1 cellular context compared by ENCODE assay signal in genomic region chr7:101605611-101606010, GRCh38.
TF ChIP-seq lines count a peak whose summit lies in the region.

No MANE protein-coding gene starts in this region.

TF ChIP-seq in GM23338, 12 proteins besides CTCF, POLR2A, EP300 and RAD21 (continued from another document):
- TF ChIP-seq, protein P1, sequence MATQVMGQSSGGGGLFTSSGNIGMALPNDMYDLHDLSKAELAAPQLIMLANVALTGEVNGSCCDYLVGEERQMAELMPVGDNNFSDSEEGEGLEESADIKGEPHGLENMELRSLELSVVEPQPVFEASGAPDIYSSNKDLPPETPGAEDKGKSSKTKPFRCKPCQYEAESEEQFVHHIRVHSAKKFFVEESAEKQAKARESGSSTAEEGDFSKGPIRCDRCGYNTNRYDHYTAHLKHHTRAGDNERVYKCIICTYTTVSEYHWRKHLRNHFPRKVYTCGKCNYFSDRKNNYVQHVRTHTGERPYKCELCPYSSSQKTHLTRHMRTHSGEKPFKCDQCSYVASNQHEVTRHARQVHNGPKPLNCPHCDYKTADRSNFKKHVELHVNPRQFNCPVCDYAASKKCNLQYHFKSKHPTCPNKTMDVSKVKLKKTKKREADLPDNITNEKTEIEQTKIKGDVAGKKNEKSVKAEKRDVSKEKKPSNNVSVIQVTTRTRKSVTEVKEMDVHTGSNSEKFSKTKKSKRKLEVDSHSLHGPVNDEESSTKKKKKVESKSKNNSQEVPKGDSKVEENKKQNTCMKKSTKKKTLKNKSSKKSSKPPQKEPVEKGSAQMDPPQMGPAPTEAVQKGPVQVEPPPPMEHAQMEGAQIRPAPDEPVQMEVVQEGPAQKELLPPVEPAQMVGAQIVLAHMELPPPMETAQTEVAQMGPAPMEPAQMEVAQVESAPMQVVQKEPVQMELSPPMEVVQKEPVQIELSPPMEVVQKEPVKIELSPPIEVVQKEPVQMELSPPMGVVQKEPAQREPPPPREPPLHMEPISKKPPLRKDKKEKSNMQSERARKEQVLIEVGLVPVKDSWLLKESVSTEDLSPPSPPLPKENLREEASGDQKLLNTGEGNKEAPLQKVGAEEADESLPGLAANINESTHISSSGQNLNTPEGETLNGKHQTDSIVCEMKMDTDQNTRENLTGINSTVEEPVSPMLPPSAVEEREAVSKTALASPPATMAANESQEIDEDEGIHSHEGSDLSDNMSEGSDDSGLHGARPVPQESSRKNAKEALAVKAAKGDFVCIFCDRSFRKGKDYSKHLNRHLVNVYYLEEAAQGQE (IDR thresholded peaks at IDR 0.05; ENCODE audit: unreplicated experiment), result no peak
- TF ChIP-seq, protein P2, sequence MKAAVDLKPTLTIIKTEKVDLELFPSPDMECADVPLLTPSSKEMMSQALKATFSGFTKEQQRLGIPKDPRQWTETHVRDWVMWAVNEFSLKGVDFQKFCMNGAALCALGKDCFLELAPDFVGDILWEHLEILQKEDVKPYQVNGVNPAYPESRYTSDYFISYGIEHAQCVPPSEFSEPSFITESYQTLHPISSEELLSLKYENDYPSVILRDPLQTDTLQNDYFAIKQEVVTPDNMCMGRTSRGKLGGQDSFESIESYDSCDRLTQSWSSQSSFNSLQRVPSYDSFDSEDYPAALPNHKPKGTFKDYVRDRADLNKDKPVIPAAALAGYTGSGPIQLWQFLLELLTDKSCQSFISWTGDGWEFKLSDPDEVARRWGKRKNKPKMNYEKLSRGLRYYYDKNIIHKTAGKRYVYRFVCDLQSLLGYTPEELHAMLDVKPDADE (IDR thresholded peaks at IDR 0.05), result no peak
- TF ChIP-seq EZH2phosphoT487 (IDR thresholded peaks at IDR 0.05; ENCODE audit: unreplicated experiment), result no peak
- no peak for TF ChIP-seq EZH2 (IDR thresholded peaks at IDR 0.05; ENCODE audit: low read depth, unreplicated experiment)
- TF ChIP-seq POLR2AphosphoS5 (IDR thresholded peaks at IDR 0.05; ENCODE audit: low read depth), result no peak
- no peak for TF ChIP-seq STAT1 (IDR thresholded peaks at IDR 0.05; ENCODE audit: unreplicated experiment)
- TF ChIP-seq, protein P3, sequence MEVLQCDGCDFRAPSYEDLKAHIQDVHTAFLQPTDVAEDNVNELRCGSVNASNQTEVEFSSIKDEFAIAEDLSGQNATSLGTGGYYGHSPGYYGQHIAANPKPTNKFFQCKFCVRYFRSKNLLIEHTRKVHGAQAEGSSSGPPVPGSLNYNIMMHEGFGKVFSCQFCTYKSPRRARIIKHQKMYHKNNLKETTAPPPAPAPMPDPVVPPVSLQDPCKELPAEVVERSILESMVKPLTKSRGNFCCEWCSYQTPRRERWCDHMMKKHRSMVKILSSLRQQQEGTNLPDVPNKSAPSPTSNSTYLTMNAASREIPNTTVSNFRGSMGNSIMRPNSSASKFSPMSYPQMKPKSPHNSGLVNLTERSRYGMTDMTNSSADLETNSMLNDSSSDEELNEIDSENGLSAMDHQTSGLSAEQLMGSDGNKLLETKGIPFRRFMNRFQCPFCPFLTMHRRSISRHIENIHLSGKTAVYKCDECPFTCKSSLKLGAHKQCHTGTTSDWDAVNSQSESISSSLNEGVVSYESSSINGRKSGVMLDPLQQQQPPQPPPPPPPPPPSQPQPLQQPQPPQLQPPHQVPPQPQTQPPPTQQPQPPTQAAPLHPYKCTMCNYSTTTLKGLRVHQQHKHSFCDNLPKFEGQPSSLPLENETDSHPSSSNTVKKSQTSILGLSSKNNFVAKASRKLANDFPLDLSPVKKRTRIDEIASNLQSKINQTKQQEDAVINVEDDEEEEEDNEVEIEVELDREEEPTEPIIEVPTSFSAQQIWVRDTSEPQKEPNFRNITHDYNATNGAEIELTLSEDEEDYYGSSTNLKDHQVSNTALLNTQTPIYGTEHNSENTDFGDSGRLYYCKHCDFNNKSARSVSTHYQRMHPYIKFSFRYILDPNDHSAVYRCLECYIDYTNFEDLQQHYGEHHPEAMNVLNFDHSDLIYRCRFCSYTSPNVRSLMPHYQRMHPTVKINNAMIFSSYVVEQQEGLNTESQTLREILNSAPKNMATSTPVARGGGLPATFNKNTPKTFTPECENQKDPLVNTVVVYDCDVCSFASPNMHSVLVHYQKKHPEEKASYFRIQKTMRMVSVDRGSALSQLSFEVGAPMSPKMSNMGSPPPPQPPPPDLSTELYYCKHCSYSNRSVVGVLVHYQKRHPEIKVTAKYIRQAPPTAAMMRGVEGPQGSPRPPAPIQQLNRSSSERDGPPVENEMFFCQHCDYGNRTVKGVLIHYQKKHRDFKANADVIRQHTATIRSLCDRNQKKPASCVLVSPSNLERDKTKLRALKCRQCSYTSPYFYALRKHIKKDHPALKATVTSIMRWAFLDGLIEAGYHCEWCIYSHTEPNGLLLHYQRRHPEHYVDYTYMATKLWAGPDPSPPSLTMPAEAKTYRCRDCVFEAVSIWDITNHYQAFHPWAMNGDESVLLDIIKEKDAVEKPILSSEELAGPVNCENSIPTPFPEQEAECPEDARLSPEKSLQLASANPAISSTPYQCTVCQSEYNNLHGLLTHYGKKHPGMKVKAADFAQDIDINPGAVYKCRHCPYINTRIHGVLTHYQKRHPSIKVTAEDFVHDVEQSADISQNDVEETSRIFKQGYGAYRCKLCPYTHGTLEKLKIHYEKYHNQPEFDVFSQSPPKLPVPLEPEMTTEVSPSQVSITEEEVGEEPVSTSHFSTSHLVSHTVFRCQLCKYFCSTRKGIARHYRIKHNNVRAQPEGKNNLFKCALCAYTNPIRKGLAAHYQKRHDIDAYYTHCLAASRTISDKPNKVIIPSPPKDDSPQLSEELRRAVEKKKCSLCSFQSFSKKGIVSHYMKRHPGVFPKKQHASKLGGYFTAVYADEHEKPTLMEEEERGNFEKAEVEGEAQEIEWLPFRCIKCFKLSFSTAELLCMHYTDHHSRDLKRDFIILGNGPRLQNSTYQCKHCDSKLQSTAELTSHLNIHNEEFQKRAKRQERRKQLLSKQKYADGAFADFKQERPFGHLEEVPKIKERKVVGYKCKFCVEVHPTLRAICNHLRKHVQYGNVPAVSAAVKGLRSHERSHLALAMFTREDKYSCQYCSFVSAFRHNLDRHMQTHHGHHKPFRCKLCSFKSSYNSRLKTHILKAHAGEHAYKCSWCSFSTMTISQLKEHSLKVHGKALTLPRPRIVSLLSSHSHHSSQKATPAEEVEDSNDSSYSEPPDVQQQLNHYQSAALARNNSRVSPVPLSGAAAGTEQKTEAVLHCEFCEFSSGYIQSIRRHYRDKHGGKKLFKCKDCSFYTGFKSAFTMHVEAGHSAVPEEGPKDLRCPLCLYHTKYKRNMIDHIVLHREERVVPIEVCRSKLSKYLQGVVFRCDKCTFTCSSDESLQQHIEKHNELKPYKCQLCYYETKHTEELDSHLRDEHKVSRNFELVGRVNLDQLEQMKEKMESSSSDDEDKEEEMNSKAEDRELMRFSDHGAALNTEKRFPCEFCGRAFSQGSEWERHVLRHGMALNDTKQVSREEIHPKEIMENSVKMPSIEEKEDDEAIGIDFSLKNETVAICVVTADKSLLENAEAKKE (CRISPR knock-in tag; IDR thresholded peaks at IDR 0.05), result no peak
- TF ChIP-seq ZNF114 (CRISPR knock-in tag; IDR thresholded peaks at IDR 0.05), result no peak
